8 cellular contexts compared by ENCODE assay signal in genomic region chr2:11465110-11465484, GRCh38. TPM values are rescaled to one million over a fixed set of nuclear protein-coding genes. Genes with fewer than 3 reads are reported as not detected.
DNase-seq lines count a peak whose midpoint lies in the region; ATAC-seq and TF ChIP-seq lines count a peak whose summit lies in the region.

No MANE protein-coding gene starts in this region.

- no peak for ATAC-seq in activated naive CD8-positive, alpha-beta T cell treated with anti-CD3 and anti-CD28 coated beads, Interleukin-2, amount 10 ng/mL, durations not matched to agents 7 days and 5 days (ENCODE audit: low read depth)
- no peak for ATAC-seq in HG02981 (IDR thresholded peaks at IDR 0.05; ENCODE audit: unreplicated experiment)

- H3K27me3 ChIP-seq in kidney epithelial cell (ENCODE audit: control insufficient read depth, insufficient read depth, low read length) = no peaks in the 10 kb centered on the region

- no peak for DNase-seq in T-helper 1 cell
- no peak for DNase-seq in activated naive CD8-positive, alpha-beta T cell treated with anti-CD3 and anti-CD28 coated beads, Interleukin-2, amount 10 ng/mL, durations not matched to agents 7 days and 5 days
- no peak for DNase-seq in kidney epithelial cell (ENCODE audit: low read depth)
- no peak for DNase-seq in substantia nigra (lab: John Stamatoyannopoulos, UW)
- DNase-seq in stimulated activated CD4-positive, alpha-beta T cell treated with anti-CD3 and anti-CD28 coated beads, Interleukin-15, amount 100 ng/mL, for 24 hours = no peak
- no peak for DNase-seq in GM03348 (ENCODE audit: low spot score)

- no peaks in the 10 kb centered on the region for H3K9me3 Mint-ChIP-seq in T-helper 1 cell treated with Interleukin-12 subunit alpha and Interleukin-12 subunit beta and Interleukin-4 antibody, amounts not matched to agents 30 μg/mL and 1 μg/mL, for 36 hours
- no peaks in the 10 kb centered on the region for H3K9me3 Mint-ChIP-seq in activated naive CD8-positive, alpha-beta T cell treated with anti-CD3 and anti-CD28 coated beads, Interleukin-2, amount 10 ng/mL, durations not matched to agents 7 days and 5 days

- H3K4me1 Mint-ChIP-seq in T-helper 1 cell treated with Interleukin-12 subunit alpha and Interleukin-12 subunit beta and Interleukin-4 antibody, amounts not matched to agents 30 μg/mL and 1 μg/mL, for 36 hours (ENCODE audit: low read depth) = peaks cover 23% of the 10 kb centered on the region
- peaks cover 16% of the 10 kb centered on the region for H3K4me1 Mint-ChIP-seq in activated naive CD8-positive, alpha-beta T cell treated with anti-CD3 and anti-CD28 coated beads, Interleukin-2, amount 10 ng/mL, durations not matched to agents 7 days and 5 days

- TF ChIP-seq CTCF in kidney epithelial cell (IDR thresholded peaks at IDR 0.05; ENCODE audit: insufficient read depth, low read length, poor library complexity, severe bottlenecking) = no peak

- H3K27me3 Mint-ChIP-seq in T-helper 1 cell treated with Interleukin-12 subunit alpha and Interleukin-12 subunit beta and Interleukin-4 antibody, amounts not matched to agents 30 μg/mL and 1 μg/mL, for 36 hours (ENCODE audit: low read depth) = no peaks in the 10 kb centered on the region
- no peaks in the 10 kb centered on the region for H3K27me3 Mint-ChIP-seq in activated naive CD8-positive, alpha-beta T cell treated with anti-CD3 and anti-CD28 coated beads, Interleukin-2, amount 10 ng/mL, durations not matched to agents 7 days and 5 days

- POLR2A ChIA-PET in activated naive CD8-positive, alpha-beta T cell treated with anti-CD3 and anti-CD28 coated beads, Interleukin-2, amount 10 ng/mL, durations not matched to agents 7 days and 5 days (lab: Charles Lee) = interaction anchor here (0.7 to 1.1 kb wide), 3 partner anchors 28 to 332 kb away, joined by 3 read pairs; a partner anchor contains a TSS

- H3K27ac ChIP-seq in substantia nigra (ENCODE audit: low read depth, low read length, poor library complexity, severe bottlenecking) = peak overlapping the region; percentile 76

- peak overlapping the region; percentile 68 for H3K4me3 ChIP-seq in kidney epithelial cell (ENCODE audit: low read depth, low read length)

- peaks cover 7% of the 10 kb centered on the region for H3K36me3 Mint-ChIP-seq in T-helper 1 cell treated with Interleukin-12 subunit alpha and Interleukin-12 subunit beta and Interleukin-4 antibody, amounts not matched to agents 30 μg/mL and 1 μg/mL, for 36 hours (ENCODE audit: low read depth)
- H3K36me3 Mint-ChIP-seq in activated naive CD8-positive, alpha-beta T cell treated with anti-CD3 and anti-CD28 coated beads, Interleukin-2, amount 10 ng/mL, durations not matched to agents 7 days and 5 days = peaks cover 15% of the 10 kb centered on the region

- H3K4me3 Mint-ChIP-seq in T-helper 1 cell treated with Interleukin-12 subunit alpha and Interleukin-12 subunit beta and Interleukin-4 antibody, amounts not matched to agents 30 μg/mL and 1 μg/mL, for 36 hours = peak overlapping the region; percentile 85
- peak overlapping the region; percentile 97 for H3K4me3 Mint-ChIP-seq in activated naive CD8-positive, alpha-beta T cell treated with anti-CD3 and anti-CD28 coated beads, Interleukin-2, amount 10 ng/mL, durations not matched to agents 7 days and 5 days

- H3K36me3 ChIP-seq in kidney epithelial cell (ENCODE audit: control insufficient read depth, insufficient read depth, low read length) = no peaks in the 10 kb centered on the region

- H3K27ac Mint-ChIP-seq in T-helper 1 cell treated with Interleukin-12 subunit alpha and Interleukin-12 subunit beta and Interleukin-4 antibody, amounts not matched to agents 30 μg/mL and 1 μg/mL, for 36 hours = peak overlapping the region; percentile 61
- peak overlapping the region; percentile 92 for H3K27ac Mint-ChIP-seq in activated naive CD8-positive, alpha-beta T cell treated with anti-CD3 and anti-CD28 coated beads, Interleukin-2, amount 10 ng/mL, durations not matched to agents 7 days and 5 days

RNA-seq across cellular contexts. Expression of gene E2F6, which starts 0.9 kb away (rescaled TPM):
- 1 to 10 TPM; 8.5 to 9.8 TPM for total RNA-seq in activated naive CD8-positive, alpha-beta T cell treated with anti-CD3 and anti-CD28 coated beads, Interleukin-2, amount 10 ng/mL, durations not matched to agents 7 days and 5 days
- 15.0 and 16.1 TPM in 2 replicates for total RNA-seq in kidney epithelial cell
